ENCODE assay signal across 12 cellular contexts in the genomic region with DNA sequence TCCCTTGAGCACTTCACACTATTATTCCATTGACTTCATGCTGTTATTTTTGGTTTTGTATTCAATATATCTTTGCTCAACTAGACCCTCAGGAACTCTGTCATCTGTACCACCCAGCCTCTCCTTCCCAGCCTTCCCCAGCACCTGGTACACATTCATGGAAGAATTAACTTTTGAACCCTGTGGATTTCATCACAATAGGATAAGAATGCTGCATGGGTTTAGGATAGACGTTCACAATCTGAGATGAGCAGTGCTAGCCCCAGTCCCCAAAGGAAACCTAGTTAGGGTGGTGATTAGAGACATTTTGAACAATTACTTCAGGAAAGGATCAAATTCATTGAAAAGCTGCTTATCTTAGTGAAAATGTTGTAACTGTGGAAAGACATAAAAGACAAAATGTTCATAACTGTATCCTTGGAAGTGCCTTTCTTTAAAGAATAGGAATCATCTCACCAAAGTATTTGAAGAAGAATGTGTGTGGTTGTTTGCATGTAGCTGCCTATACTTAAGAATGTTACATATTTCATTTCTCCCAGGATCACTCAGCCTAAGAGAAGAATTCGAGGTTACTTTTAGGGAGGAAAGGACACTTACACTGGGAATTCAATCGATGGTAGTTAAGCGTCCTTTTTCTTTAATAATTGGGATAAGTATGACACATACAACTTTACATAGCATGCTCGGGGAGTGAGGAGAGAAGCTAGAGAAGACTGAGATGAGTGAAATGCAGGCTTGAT. TPM values are rescaled to one million over a fixed set of nuclear protein-coding genes. Genes with fewer than 3 reads are reported as not detected.
A peak's percentile ranks its signal among the peaks of the same experiment; 100 is the strongest.
DNase-seq lines count a peak whose midpoint lies in the region; ATAC-seq and TF ChIP-seq lines count a peak whose summit lies in the region.
"Had no signal": no experiment of that assay in that cellular context is flagged by ENCODE, and none has a peak within 500 bp of the region (broad histone marks: within the 10 kb centered on the region; RNA-seq: fewer than 3 reads in every experiment).

No MANE protein-coding gene starts in this region.

- peaks cover 12% of the 10 kb centered on the region for H3K4me1 Mint-ChIP-seq in activated B cell treated with CpG ODN at 0.5 μM for 24 hours

- H3K9me2 ChIP-seq in GM23248 (ENCODE audit: insufficient read depth) = no peaks in the 10 kb centered on the region

- H4K20me1 ChIP-seq in GM23248 (ENCODE audit: insufficient read depth) (no peaks in the 10 kb centered on the region), smooth muscle cell (ENCODE audit: low read depth) (no peaks in the 10 kb centered on the region)

- H3K27ac Mint-ChIP-seq in activated B cell treated with CpG ODN at 0.5 μM for 24 hours = no peak overlapping the region

- H3K9me3 ChIP-seq in GM23248 (ENCODE audit: low read depth) (no peaks in the 10 kb centered on the region), iPS-15b (ENCODE audit: control insufficient read depth, insufficient read depth, low read length) (no peaks in the 10 kb centered on the region), smooth muscle cell (replicated peaks; ENCODE audit: low read depth) (no peaks in the 10 kb centered on the region)

- H3K27ac ChIP-seq in GM23248 (peak overlapping the region; percentile 60), smooth muscle cell (ENCODE audit: low read depth) (peak overlapping the region; percentile 95)

- ATAC-seq in activated B cell treated with CpG ODN at 0.5 μM for 24 hours (ENCODE audit: low read depth) (no peak), HG03095 (IDR thresholded peaks at IDR 0.05; ENCODE audit: unreplicated experiment) (no peak)

- intact Hi-C loops in activated B cell treated with CpG ODN at 0.5 μM for 24 hours (cut with micrococcal nuclease) = no loop called here

- H3K4me3 Mint-ChIP-seq in activated B cell treated with CpG ODN at 0.5 μM for 24 hours = peak overlapping the region; percentile 21

- H3K36me3 Mint-ChIP-seq in activated B cell treated with CpG ODN at 0.5 μM for 24 hours (ENCODE audit: low read depth) = no peaks in the 10 kb centered on the region

- peaks cover 34% of the 10 kb centered on the region for H3F3A ChIP-seq in GM23248 (ENCODE audit: insufficient read depth)
- peaks cover 8% of the 10 kb centered on the region for H3F3A ChIP-seq in smooth muscle cell (ENCODE audit: low read depth)

- H3K27me3 ChIP-seq in GM23248 (replicated peaks; ENCODE audit: insufficient read depth) = no peaks in the 10 kb centered on the region
- peaks cover 66% of the 10 kb centered on the region for H3K27me3 ChIP-seq in iPS-15b (ENCODE audit: control insufficient read depth, insufficient read depth, low read length)
- no peaks in the 10 kb centered on the region for H3K27me3 ChIP-seq in smooth muscle cell (ENCODE audit: low read depth)

- peaks cover 47% of the 10 kb centered on the region for H3K4me1 ChIP-seq in GM23248 (ENCODE audit: insufficient read depth)
- H3K4me1 ChIP-seq in iPS-15b (ENCODE audit: control insufficient read depth, insufficient read depth, low read length) = peaks cover 49% of the 10 kb centered on the region
- H3K4me1 ChIP-seq in smooth muscle cell (ENCODE audit: low read depth) = peaks cover 42% of the 10 kb centered on the region

- POLR2A ChIA-PET in activated B cell treated with CpG ODN at 0.5 μM for 24 hours (lab: Charles Lee) = no interaction called here

- CTCF ChIA-PET in activated B cell treated with CpG ODN at 0.5 μM for 24 hours (lab: Charles Lee) = no interaction called here

- no peaks in the 10 kb centered on the region for H3K9me3 Mint-ChIP-seq in activated B cell treated with CpG ODN at 0.5 μM for 24 hours

- WGBS in GM23248 (ENCODE audit: low coverage in 1 of 2, low lambda C conversion rate in 2 of 2, missing lambda C conversion rate in 2 of 2), 2 experiments = 51 to 54% methylated on average over 5 of the region's 5 CpGs
- 23% methylated on average over 5 of the region's 5 CpGs for WGBS in smooth muscle cell (ENCODE audit: low lambda C conversion rate)

- DNase-seq in GM23248 (peak; percentile 59), activated B cell treated with CpG ODN at 0.5 μM for 24 hours (no peak), smooth muscle cell (lab: John Stamatoyannopoulos, UW; ENCODE audit: unreplicated experiment) (no peak), 8988T (no peak), HuH-7.5 (ENCODE audit: low spot score) (no peak)
- no peak for DNase-seq in stimulated activated CD8-positive, alpha-beta memory T cell treated with anti-CD3 and anti-CD28 coated beads, Interleukin-4, amount 100 ng/mL, for 48 hours
- DNase-seq: activated CD8-positive, alpha-beta memory T cell treated with anti-CD3 and anti-CD28 coated beads, Interleukin-2, amount 50 U/mL, for 48 hours; cerebellar nuclear complex; NCI-H526; nucleus accumbens had no signal

- H3K4me2 ChIP-seq in GM23248 (ENCODE audit: unreplicated experiment) = peak overlapping the region; percentile 75
- peak overlapping the region; percentile 65 for H3K4me2 ChIP-seq in smooth muscle cell

- peak overlapping the region; percentile 71 for H3K9ac ChIP-seq in GM23248
- peak overlapping the region; percentile 49 for H3K9ac ChIP-seq in iPS-15b (ENCODE audit: low read depth, low read length)
- peak overlapping the region; percentile 67 for H3K9ac ChIP-seq in smooth muscle cell (ENCODE audit: low read depth)

- in situ Hi-C loops in GM23248 (cut with MboI) = no loop called here

- H3K27me3 Mint-ChIP-seq in activated B cell treated with CpG ODN at 0.5 μM for 24 hours = peaks cover 64% of the 10 kb centered on the region

- H2AFZ ChIP-seq in GM23248 = peak overlapping the region; percentile 64
- H2AFZ ChIP-seq in smooth muscle cell (ENCODE audit: low read depth) = peak overlapping the region; percentile 58

- H3K79me2 ChIP-seq in GM23248 (ENCODE audit: insufficient read depth) (no peaks in the 10 kb centered on the region), smooth muscle cell (ENCODE audit: low read depth) (no peaks in the 10 kb centered on the region)

- H3K4me3 ChIP-seq in GM23248 = peak overlapping the region; percentile 57
- peak overlapping the region; percentile 23 for H3K4me3 ChIP-seq in iPS-15b (ENCODE audit: low read depth, low read length)
- peak overlapping the region; percentile 7 for H3K4me3 ChIP-seq in smooth muscle cell

- no peak for TF ChIP-seq CTCF in activated B cell treated with CpG ODN at 0.5 μM for 24 hours (IDR thresholded peaks at IDR 0.05)
- TF ChIP-seq CTCF in smooth muscle cell (IDR thresholded peaks at IDR 0.05; ENCODE audit: borderline replicate concordance, insufficient read depth, poor library complexity, severe bottlenecking) = no peak

- H3K36me3 ChIP-seq in GM23248 (ENCODE audit: low read depth) (no peaks in the 10 kb centered on the region), iPS-15b (ENCODE audit: control insufficient read depth, insufficient read depth, low read length) (no peaks in the 10 kb centered on the region), smooth muscle cell (ENCODE audit: low read depth) (no peaks in the 10 kb centered on the region)

RNA-seq across cellular contexts. Expression of gene CYP1B1, which starts 21.8 kb away (rescaled TPM):
- total RNA-seq in GM23248 (2014; rRNA removed; shearing (Covaris generic)) = 51.0 and 56.0 TPM in 2 replicates
- polyA plus RNA-seq in GM23248 (2016; fragmentation: Nextera tagmentation; extraction: Ambion mirVana) (112 and 116 TPM in 2 replicates), smooth muscle cell (29.6 and 47.7 TPM in 2 replicates)
- total RNA-seq in activated B cell treated with CpG ODN at 0.5 μM for 24 hours (0.86 and 1.2 TPM in 2 replicates), smooth muscle cell (23.2 and 42.6 TPM in 2 replicates)

Comparison
In these comparisons a context has a peak if more than half of its experiments do, and no peak if none do; other contexts are left out.
1. H3K4me3 ChIP-seq: peak in every context shown above with its lines; median percentile 57 in GM23248; 23 in iPS-15b; 7 in smooth muscle cell.
2. RNA of gene CYP1B1, which starts 21.8 kb away (total RNA-seq): 51.0 to 56.0 TPM in GM23248 and 23.2 to 42.6 TPM in smooth muscle cell; 0.86 to 1.2 TPM in activated B cell treated with CpG ODN at 0.5 μM for 24 hours; every median in the first group is over 10 times any median in the second.
3. Peak in every context shown above with its lines, with median percentiles within 50 percentile points of each other: H3K9ac ChIP-seq.